In the genomic region with DNA sequence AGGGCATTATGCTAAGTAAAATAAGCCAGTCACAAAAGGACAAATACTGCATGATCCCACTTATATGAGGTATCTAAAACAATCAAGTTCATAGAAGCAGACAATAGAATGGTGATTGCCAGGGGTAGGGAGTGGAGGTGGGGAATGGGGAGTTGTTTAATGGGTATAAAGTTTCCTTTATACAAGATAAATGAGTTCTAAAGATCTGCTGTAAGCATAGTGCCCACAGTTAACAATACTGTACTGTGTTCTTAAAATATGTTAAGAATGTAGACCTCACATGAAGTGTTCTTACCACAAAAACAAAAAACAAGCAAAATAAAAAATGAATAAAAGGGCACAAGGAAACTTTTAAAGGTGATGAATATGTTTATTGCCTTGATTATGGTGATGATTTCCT, we compare ENCODE assay signal across 24 cellular contexts.
DNase-seq lines count a peak whose midpoint lies in the region; FAIRE-seq and TF ChIP-seq lines count a peak whose summit lies in the region.
"Had no signal": no experiment of that assay in that cellular context is flagged by ENCODE, and none has a peak within 500 bp of the region (broad histone marks: within the 10 kb centered on the region; RNA-seq: fewer than 3 reads in every experiment).

No MANE protein-coding gene starts in this region.

- CTCF ChIA-PET in mammary epithelial cell (lab: Charles Lee; ENCODE audit: low non-redundant PET): no interaction called here
- CTCF ChIA-PET in MCF 10A (lab: Yijun Ruan, JAX): no interaction called here

- no TSS peak for BruUV-seq in mammary epithelial cell (replicated peaks; lab: Mats Ljungman, UMichigan)
- no TSS peak for BruUV-seq in MCF 10A (replicated peaks; lab: Mats Ljungman, UMichigan)

- peaks cover 6% of the 10 kb centered on the region for H3K4me1 Mint-ChIP-seq in MCF 10A (ENCODE audit: insufficient read depth, unreplicated experiment)
- H3K4me1 Mint-ChIP-seq in activated T-helper 1 cell treated with anti-CD3 and anti-CD28 coated beads, Interleukin-12 subunit alpha, Interleukin-12 subunit beta, Interleukin-2, Interleukin-4 antibody, amounts not matched to agents 30 ng/mL and 10 ng/mL and 1 ng/mL, durations not matched to agents 14 hours and 24 hours and 36 hours (ENCODE audit: low read depth): no peaks in the 10 kb centered on the region
- H3K4me1 Mint-ChIP-seq: naive B cell had no signal

- H4K20me1 ChIP-seq in mammary epithelial cell (ENCODE audit: insufficient read depth, low read length): no peaks in the 10 kb centered on the region

- FAIRE-seq in endometrium (lab: Jason Lieb, UNC) (peak; percentile 15), urothelium cell line (lab: Jason Lieb, UNC) (no peak), GM12892 (lab: Jason Lieb, UNC) (no peak)

- H3K36me3 ChIP-seq in mammary epithelial cell (ENCODE audit: insufficient read depth, low read length) (no peaks in the 10 kb centered on the region), SJCRH30 (no peaks in the 10 kb centered on the region)
- H3K36me3 ChIP-seq: right atrium auricular region had no signal

- POLR2A ChIA-PET in MCF 10A (lab: Yijun Ruan, JAX): no interaction called here

- TF ChIP-seq CTCF in mammary epithelial cell (conservative IDR thresholded peaks at IDR 0.05 in 1 of 2, IDR thresholded peaks at IDR 0.05 in 1 of 2; ENCODE audit: extremely low read depth in 1 of 2, insufficient read depth in 1 of 2, low read depth in 1 of 2, low read length in 2 of 2): no peak
- no peak for TF ChIP-seq CTCF in MCF 10A (IDR thresholded peaks at IDR 0.05; ENCODE audit: unreplicated experiment)

- H3K27me3 Mint-ChIP-seq in MCF 10A (ENCODE audit: insufficient read depth, unreplicated experiment): no peaks in the 10 kb centered on the region
- H3K27me3 Mint-ChIP-seq in activated T-helper 1 cell treated with anti-CD3 and anti-CD28 coated beads, Interleukin-12 subunit alpha, Interleukin-12 subunit beta, Interleukin-2, Interleukin-4 antibody, amounts not matched to agents 30 ng/mL and 10 ng/mL and 1 ng/mL, durations not matched to agents 14 hours and 24 hours and 36 hours (ENCODE audit: insufficient read depth): peaks cover 3% of the 10 kb centered on the region
- H3K27me3 Mint-ChIP-seq: type B pancreatic cell had no signal

- intact Hi-C loops in mammary epithelial cell (cut with micrococcal nuclease): no loop called here
- intact Hi-C loops in MCF 10A (cut with micrococcal nuclease): no loop called here
- intact Hi-C loops in activated T-helper 1 cell treated with anti-CD3 and anti-CD28 coated beads, Interleukin-12 subunit alpha, Interleukin-12 subunit beta, Interleukin-2, Interleukin-4 antibody, amounts not matched to agents 30 ng/mL and 10 ng/mL and 1 ng/mL, durations not matched to agents 14 hours and 24 hours and 36 hours (cut with micrococcal nuclease): no loop called here

- no peaks in the 10 kb centered on the region for H3K9me3 ChIP-seq in mammary epithelial cell (replicated peaks; ENCODE audit: insufficient read depth, low read length)
- H3K9me3 ChIP-seq in SJCRH30 (replicated peaks): no peaks in the 10 kb centered on the region; the same call in 1 of the 2 replicates
- H3K9me3 ChIP-seq: right atrium auricular region had no signal

- DNase-seq in mammary epithelial cell: peak; percentile 14
- no peak for DNase-seq in MCF 10A (ENCODE audit: unreplicated experiment)
- peak; percentile 48 to 59 for DNase-seq in SJCRH30
- peak; percentile 44 for DNase-seq in urothelium cell line (ENCODE audit: low spot score)
- DNase-seq in activated T-helper 1 cell treated with anti-CD3 and anti-CD28 coated beads, Interleukin-12 subunit alpha, Interleukin-12 subunit beta, Interleukin-2, Interleukin-4 antibody, amounts not matched to agents 30 ng/mL and 10 ng/mL and 1 ng/mL, durations not matched to agents 14 hours and 24 hours and 36 hours (ENCODE audit: low spot score): no peak
- no peak for DNase-seq in GM12892 (ENCODE audit: insufficient read length)
- DNase-seq in Kasumi-1 (lab: John Stamatoyannopoulos, UW): no peak
- DNase-seq: activated CD4-positive, alpha-beta T cell treated with anti-CD3 and anti-CD28 coated beads for 48 hours; COR-L47; effector memory CD8-positive, alpha-beta T cell; Karpas-422; mesenchymal stem cell; naive B cell; NCI-H1092 treated with DMSO at 0.1 percent for 48 hours; NCI-H2081; NCI-H446; occipital lobe; PC-9; T-helper 2 cell had no signal

- in situ Hi-C loops in mammary epithelial cell (cut with MboI; ENCODE audit: low sequenced_read_pairs in 2 of 2): no loop called here

- H3K4me2 ChIP-seq in mammary epithelial cell (ENCODE audit: insufficient read depth, low read depth, low read length): peak overlapping the region; percentile 10
- H3K4me2 ChIP-seq: PC-9 had no signal

- H3K4me3 Mint-ChIP-seq in MCF 10A (ENCODE audit: unreplicated experiment): no peak overlapping the region
- no peak overlapping the region for H3K4me3 Mint-ChIP-seq in activated T-helper 1 cell treated with anti-CD3 and anti-CD28 coated beads, Interleukin-12 subunit alpha, Interleukin-12 subunit beta, Interleukin-2, Interleukin-4 antibody, amounts not matched to agents 30 ng/mL and 10 ng/mL and 1 ng/mL, durations not matched to agents 14 hours and 24 hours and 36 hours
- H3K4me3 Mint-ChIP-seq: effector memory CD8-positive, alpha-beta T cell; naive B cell; type B pancreatic cell had no signal

- H3K4me3 ChIP-seq in mammary epithelial cell (replicated peaks in 1 of 3; ENCODE audit: insufficient read depth in 1 of 3, low read depth in 2 of 3, low read length in 3 of 3) (no peak overlapping the region), SJCRH30 (no peak overlapping the region)
- H3K4me3 ChIP-seq: PC-9, right atrium auricular region had no signal

- dilution Hi-C loops in mammary epithelial cell (cut with HindIII; ENCODE audit: low sequenced_read_pairs): no loop called here

- H3K4me1 ChIP-seq in mammary epithelial cell (ENCODE audit: insufficient read depth, low read length): peaks cover 8% of the 10 kb centered on the region
- H3K4me1 ChIP-seq in SJCRH30: peaks cover 31% of the 10 kb centered on the region
- H3K4me1 ChIP-seq: right atrium auricular region had no signal

- H3K27ac Mint-ChIP-seq in MCF 10A (ENCODE audit: low read depth, unreplicated experiment): no peak overlapping the region
- no peak overlapping the region for H3K27ac Mint-ChIP-seq in activated T-helper 1 cell treated with anti-CD3 and anti-CD28 coated beads, Interleukin-12 subunit alpha, Interleukin-12 subunit beta, Interleukin-2, Interleukin-4 antibody, amounts not matched to agents 30 ng/mL and 10 ng/mL and 1 ng/mL, durations not matched to agents 14 hours and 24 hours and 36 hours
- H3K27ac Mint-ChIP-seq: activated naive CD4-positive, alpha-beta T cell treated with anti-CD3 and anti-CD28 coated beads, Interleukin-2, amount 50 U/mL, for 72 hours; effector memory CD8-positive, alpha-beta T cell; naive B cell; type B pancreatic cell had no signal

- H2AFZ ChIP-seq in mammary epithelial cell (ENCODE audit: low read depth, low read length): no peak overlapping the region
- H2AFZ ChIP-seq: PC-9 had no signal

- H3K27ac ChIP-seq in mammary epithelial cell (ENCODE audit: insufficient read depth, low read depth, low read length): no peak overlapping the region
- H3K27ac ChIP-seq in SJCRH30: peak overlapping the region; percentile 13; the same call in 1 of the 2 replicates
- H3K27ac ChIP-seq: 22Rv1, PC-9, right atrium auricular region had no signal

- peaks cover 12% of the 10 kb centered on the region for H3K9me3 Mint-ChIP-seq in MCF 10A (ENCODE audit: unreplicated experiment)
- peaks cover 1% of the 10 kb centered on the region for H3K9me3 Mint-ChIP-seq in activated T-helper 1 cell treated with anti-CD3 and anti-CD28 coated beads, Interleukin-12 subunit alpha, Interleukin-12 subunit beta, Interleukin-2, Interleukin-4 antibody, amounts not matched to agents 30 ng/mL and 10 ng/mL and 1 ng/mL, durations not matched to agents 14 hours and 24 hours and 36 hours

- H3K79me2 ChIP-seq in mammary epithelial cell (ENCODE audit: insufficient read depth, low read length): no peaks in the 10 kb centered on the region

- no peaks in the 10 kb centered on the region for H3K27me3 ChIP-seq in mammary epithelial cell (ENCODE audit: insufficient read depth, low read length)
- no peaks in the 10 kb centered on the region for H3K27me3 ChIP-seq in SJCRH30
- H3K27me3 ChIP-seq: right atrium auricular region had no signal

- no peak overlapping the region for H3K9ac ChIP-seq in mammary epithelial cell (ENCODE audit: insufficient read depth, low read length)

- no peak for TF ChIP-seq POLR2A in GM12892 (IDR thresholded peaks at IDR 0.05; ENCODE audit: low read depth, low read length)

- H3K36me3 Mint-ChIP-seq in MCF 10A (ENCODE audit: insufficient read depth, unreplicated experiment): peaks cover 3% of the 10 kb centered on the region
- no peaks in the 10 kb centered on the region for H3K36me3 Mint-ChIP-seq in activated T-helper 1 cell treated with anti-CD3 and anti-CD28 coated beads, Interleukin-12 subunit alpha, Interleukin-12 subunit beta, Interleukin-2, Interleukin-4 antibody, amounts not matched to agents 30 ng/mL and 10 ng/mL and 1 ng/mL, durations not matched to agents 14 hours and 24 hours and 36 hours (ENCODE audit: low read depth)

Comparison
In these comparisons a context has a peak if more than half of its experiments do, and no peak if none do; other contexts are left out.
1. DNase-seq: peak in mammary epithelial cell (single experiment), SJCRH30 (2 of 2) and urothelium cell line (single experiment); none in MCF 10A (single experiment), activated T-helper 1 cell treated with anti-CD3 and anti-CD28 coated beads, Interleukin-12 subunit alpha, Interleukin-12 subunit beta, Interleukin-2, Interleukin-4 antibody, amounts not matched to agents 30 ng/mL and 10 ng/mL and 1 ng/mL, durations not matched to agents 14 hours and 24 hours and 36 hours (single experiment), GM12892 (single experiment) and Kasumi-1 (0 of 2).